Comparison of ENCODE assay signal across 15 cellular contexts in genomic region chr19:789473-790052, GRCh38. TPM values are rescaled to one million over a fixed set of nuclear protein-coding genes. Genes with fewer than 3 reads are reported as not detected.
DNase-seq lines count a peak whose midpoint lies in the region; ATAC-seq, FAIRE-seq and TF ChIP-seq lines count a peak whose summit lies in the region.
"Had no signal": no experiment of that assay in that cellular context is flagged by ENCODE, and none has a peak within 500 bp of the region (broad histone marks: within the 10 kb centered on the region; RNA-seq: fewer than 3 reads in every experiment).

No MANE protein-coding gene starts in this region.

- H2AK5ac ChIP-seq in trophoblast cell (ENCODE audit: low read length), result no peak overlapping the region

- H3K14ac ChIP-seq in trophoblast cell (ENCODE audit: low read length), result peak overlapping the region; percentile 13

- H2BK5ac ChIP-seq in trophoblast cell (ENCODE audit: low read depth, low read length, poor library complexity), result peak overlapping the region; percentile 88

- H3K79me2 ChIP-seq in GM23338 (replicated peaks; ENCODE audit: insufficient read depth) (peaks cover 9% of the 10 kb centered on the region), astrocyte (ENCODE audit: insufficient read depth, low read length) (no peaks in the 10 kb centered on the region), hepatocyte (peaks cover 5% of the 10 kb centered on the region), trophoblast cell (ENCODE audit: control insufficient read depth, insufficient read depth, low read length, poor library complexity) (no peaks in the 10 kb centered on the region)

- H3K4me1 ChIP-seq in GM23338 (ENCODE audit: insufficient read depth) (peaks cover 42% of the 10 kb centered on the region), astrocyte (ENCODE audit: insufficient read depth, low read length) (no peaks in the 10 kb centered on the region), hepatocyte (ENCODE audit: insufficient read depth) (peaks cover 16% of the 10 kb centered on the region), trophoblast cell (ENCODE audit: control insufficient read depth in 1 of 2, insufficient read depth in 2 of 2, low read length in 2 of 2) (peaks cover 19 to 21% of the 10 kb centered on the region in 2 experiments)

- H3K9me3 ChIP-seq in astrocyte (ENCODE audit: insufficient read depth, low read depth, low read length) (no peaks in the 10 kb centered on the region), hepatocyte (ENCODE audit: low read depth) (no peaks in the 10 kb centered on the region), trophoblast cell (ENCODE audit: insufficient read depth, low read depth, low read length) (no peaks in the 10 kb centered on the region)

- H4K8ac ChIP-seq in trophoblast cell (ENCODE audit: low read depth, low read length), result peak overlapping the region; percentile 46

- WGBS in hepatocyte (ENCODE audit: low lambda C conversion rate, missing lambda C conversion rate), result 50% methylated on average over 21 of the region's 21 CpGs
- WGBS in trophoblast cell (ENCODE audit: extremely low coverage, insufficient coverage, insufficient read length), result no CpG with 5 or more reads among the region's 21 CpGs

- peaks cover 22% of the 10 kb centered on the region for H3K79me1 ChIP-seq in trophoblast cell (ENCODE audit: low read length)

- no peak overlapping the region for H3K23ac ChIP-seq in trophoblast cell (ENCODE audit: low read length)

- TF ChIP-seq CTCF in GM23338 (conservative IDR thresholded peaks at IDR 0.05; ENCODE audit: low read depth in 2 of 2), result no peak
- TF ChIP-seq CTCF in astrocyte (IDR thresholded peaks at IDR 0.05; ENCODE audit: insufficient read depth, low read depth, low read length), result no peak
- no peak for TF ChIP-seq CTCF in hepatocyte (IDR thresholded peaks at IDR 0.05; ENCODE audit: poor library complexity)

- H3K27me3 Mint-ChIP-seq in GM23338 (ENCODE audit: insufficient read depth, low read depth, poor library complexity), result peaks cover 7% of the 10 kb centered on the region
- H3K27me3 Mint-ChIP-seq in astrocyte (ENCODE audit: low read depth, unreplicated experiment), result no peaks in the 10 kb centered on the region

- no peak for FAIRE-seq in astrocyte (lab: Jason Lieb, UNC)

- H3K27ac ChIP-seq in GM23338 (ENCODE audit: low read depth) (peak overlapping the region; percentile 91), astrocyte (ENCODE audit: low read depth, low read length) (no peak overlapping the region), hepatocyte (peak overlapping the region; percentile 69), trophoblast cell (ENCODE audit: low read depth, low read length) (peak overlapping the region; percentile 92)

- H3K36me3 ChIP-seq in GM23338 (ENCODE audit: insufficient read depth) (no peaks in the 10 kb centered on the region), astrocyte (ENCODE audit: insufficient read depth, low read length) (no peaks in the 10 kb centered on the region), hepatocyte (replicated peaks; ENCODE audit: insufficient read depth, low read depth) (no peaks in the 10 kb centered on the region), trophoblast cell (ENCODE audit: control insufficient read depth in 1 of 2, insufficient read depth in 2 of 2, low read length in 2 of 2) (no peaks in the 10 kb centered on the region)

- H3K4me2 ChIP-seq in GM23338 (peak overlapping the region; percentile 64), astrocyte (ENCODE audit: low read length) (peak overlapping the region; percentile 22), hepatocyte (peak overlapping the region; percentile 46), trophoblast cell (ENCODE audit: low read length) (peak overlapping the region; percentile 40)

- H3F3A ChIP-seq in GM23338 (replicated peaks; ENCODE audit: low read depth), result peaks cover 20% of the 10 kb centered on the region

- H3K27me3 ChIP-seq in GM23338 (ENCODE audit: insufficient read depth), result no peaks in the 10 kb centered on the region
- H3K27me3 ChIP-seq in astrocyte (ENCODE audit: insufficient read depth, low read length), result no peaks in the 10 kb centered on the region
- no peaks in the 10 kb centered on the region for H3K27me3 ChIP-seq in hepatocyte
- no peaks in the 10 kb centered on the region for H3K27me3 ChIP-seq in trophoblast cell (ENCODE audit: insufficient read depth, low read length)

- H2AFZ ChIP-seq in GM23338 (no peak overlapping the region), astrocyte (ENCODE audit: low read depth, low read length) (peak overlapping the region; percentile 41), hepatocyte (peak overlapping the region; percentile 64), trophoblast cell (ENCODE audit: insufficient read depth, low read length, poor library complexity) (peak overlapping the region; percentile 47)

- peak; percentile 82 for DNase-seq in GM23338 (ENCODE audit: low spot score)
- no peak for DNase-seq in astrocyte (ENCODE audit: low read depth)
- no peak for DNase-seq in hepatocyte (ENCODE audit: low spot score)
- no peak for DNase-seq in trophoblast cell
- no peak for DNase-seq in SHP77 treated with DMSO at 0.1 percent for 48 hours (lab: John Stamatoyannopoulos, UW)
- DNase-seq in NCI-H1417 treated with DMSO at 0.1 percent for 48 hours (lab: John Stamatoyannopoulos, UW), result no peak
- DNase-seq in NCI-H774 (lab: John Stamatoyannopoulos, UW), result no peak
- DNase-seq: CD8-positive, alpha-beta T cell; central memory CD4-positive, alpha-beta T cell; head of caudate nucleus; NCI-H1694; RPMI8226; stimulated activated CD8-positive, alpha-beta memory T cell treated with anti-CD3 and anti-CD28 coated beads, Interleukin-4, amount 100 ng/mL, for 48 hours had no signal

- 0 out of 2 replicates have a peak overlapping the region, but pooled peaks have one; percentile 27 for H3K4me3 ChIP-seq in GM23338
- no peak overlapping the region for H3K4me3 ChIP-seq in astrocyte (ENCODE audit: insufficient read depth, low read depth, low read length)
- no peak overlapping the region for H3K4me3 ChIP-seq in hepatocyte
- H3K4me3 ChIP-seq in trophoblast cell (ENCODE audit: low read depth, low read length), result no peak overlapping the region

- H3K9me3 Mint-ChIP-seq in GM23338 (no peaks in the 10 kb centered on the region), astrocyte (ENCODE audit: unreplicated experiment) (no peaks in the 10 kb centered on the region)
- H3K9me3 Mint-ChIP-seq: CD8-positive, alpha-beta T cell had no signal

- H4K12ac ChIP-seq in trophoblast cell (ENCODE audit: low read depth, low read length), result no peak overlapping the region

- H3K9ac ChIP-seq in astrocyte (ENCODE audit: low read length) (no peak overlapping the region), trophoblast cell (ENCODE audit: low read length) (no peak overlapping the region)

- H3K36me3 Mint-ChIP-seq in GM23338 (ENCODE audit: low read depth) (no peaks in the 10 kb centered on the region; the same call in 2 of the 3 replicates), astrocyte (ENCODE audit: low read depth, unreplicated experiment) (no peaks in the 10 kb centered on the region)
- H3K36me3 Mint-ChIP-seq: CD8-positive, alpha-beta T cell had no signal

- peak overlapping the region; percentile 89 for H2BK12ac ChIP-seq in trophoblast cell (ENCODE audit: low read length)

- no peak overlapping the region for H3K18ac ChIP-seq in trophoblast cell (ENCODE audit: low read length)

- ATAC-seq in GM23338, result peak; percentile 72
- no peak for ATAC-seq in GM21367 (IDR thresholded peaks at IDR 0.05; ENCODE audit: unreplicated experiment)
- ATAC-seq: CD8-positive, alpha-beta T cell had no signal

- peak overlapping the region; percentile 87 for H2BK120ac ChIP-seq in trophoblast cell (ENCODE audit: insufficient read depth, low read length, poor library complexity)

- peak overlapping the region; percentile 95 for H4K91ac ChIP-seq in trophoblast cell (ENCODE audit: low read depth, low read length)

- H4K20me1 ChIP-seq in GM23338 (replicated peaks; ENCODE audit: insufficient read depth) (no peaks in the 10 kb centered on the region), astrocyte (ENCODE audit: insufficient read depth, low read length) (no peaks in the 10 kb centered on the region), hepatocyte (ENCODE audit: insufficient read depth, poor library complexity, severe bottlenecking) (no peaks in the 10 kb centered on the region)

- peaks cover 30% of the 10 kb centered on the region for H3K4me1 Mint-ChIP-seq in GM23338
- peaks cover 10% of the 10 kb centered on the region for H3K4me1 Mint-ChIP-seq in astrocyte (ENCODE audit: low read depth, unreplicated experiment)

- peak overlapping the region; percentile 24 for H3K4ac ChIP-seq in trophoblast cell (ENCODE audit: low read depth, low read length)

- peak overlapping the region; percentile 33 for H3K4me3 Mint-ChIP-seq in GM23338
- H3K4me3 Mint-ChIP-seq in astrocyte (ENCODE audit: unreplicated experiment), result no peak overlapping the region
- H3K4me3 Mint-ChIP-seq: CD8-positive, alpha-beta T cell had no signal

- H3K9me2 ChIP-seq in GM23338 (ENCODE audit: insufficient read depth) (no peaks in the 10 kb centered on the region), hepatocyte (replicated peaks; ENCODE audit: insufficient read depth) (no peaks in the 10 kb centered on the region)

- H3K27ac Mint-ChIP-seq in GM23338 (peak overlapping the region; percentile 88), astrocyte (ENCODE audit: unreplicated experiment) (peak overlapping the region; percentile 12)
- H3K27ac Mint-ChIP-seq: CD8-positive, alpha-beta T cell had no signal

RNA-seq across cellular contexts. Expression of gene PTBP1, which starts 7.7 kb away (rescaled TPM):
- total RNA-seq in GM23338 (2014; rRNA removed; shearing (Covaris generic)), result 539 and 552 TPM in 2 replicates
- polyA plus RNA-seq in GM23338 (2016; fragmentation: Nextera tagmentation; extraction: Ambion mirVana) (632 and 705 TPM in 2 replicates), hepatocyte (204 and 219 TPM in 2 replicates)
- total RNA-seq in astrocyte (366 and 386 TPM in 2 replicates), hepatocyte (144 and 178 TPM in 2 replicates)
- polyA plus RNA-seq in trophoblast cell (2013), result 654 and 679 TPM in 2 replicates

RNA-seq across cellular contexts. Expression of gene PLPPR3, which starts 32.2 kb away (rescaled TPM):
- 74.7 and 81.1 TPM in 2 replicates for total RNA-seq in GM23338 (2014; rRNA removed; shearing (Covaris generic))
- polyA plus RNA-seq in GM23338 (2016; fragmentation: Nextera tagmentation; extraction: Ambion mirVana) (13.6 and 14.8 TPM in 2 replicates), hepatocyte (11.4 and 11.7 TPM in 2 replicates)
- total RNA-seq in astrocyte (29.2 and 36.5 TPM in 2 replicates), hepatocyte (7.6 and 11.1 TPM in 2 replicates)
- 21.2 and 21.4 TPM in 2 replicates for polyA plus RNA-seq in trophoblast cell (2013)
- total RNA-seq: CD8-positive, alpha-beta T cell had no signal

RNA-seq across cellular contexts. Expression of gene AZU1, which starts 38.1 kb away (rescaled TPM):
- 0.50 and 1.4 TPM in 2 replicates for total RNA-seq in GM23338 (2014; rRNA removed; shearing (Covaris generic))
- 0.30 and 0.78 TPM in 2 replicates for polyA plus RNA-seq in GM23338 (2016; fragmentation: Nextera tagmentation; extraction: Ambion mirVana)
- total RNA-seq in astrocyte, result 1.00 and 1.4 TPM in 2 replicates
- total RNA-seq in hepatocyte, result not detected in 2 replicates
- polyA plus RNA-seq in hepatocyte, result 0.94 TPM in 1 of 2 replicates, not detected in the other
- 0.38 and 0.39 TPM in 2 replicates for polyA plus RNA-seq in trophoblast cell (2013)
- total RNA-seq: renal cortical epithelial cell had no signal

RNA-seq across cellular contexts. Expression of gene MISP, which starts 38.7 kb away (rescaled TPM):
- total RNA-seq in GM23338 (2014; rRNA removed; shearing (Covaris generic)), result 0.23 and 0.28 TPM in 2 replicates
- polyA plus RNA-seq in GM23338 (2016; fragmentation: Nextera tagmentation; extraction: Ambion mirVana) (0.27 and 0.40 TPM in 2 replicates), hepatocyte (38.4 and 50.9 TPM in 2 replicates)
- total RNA-seq in astrocyte (0.36 and 0.43 TPM in 2 replicates), hepatocyte (35.7 and 43.7 TPM in 2 replicates)
- polyA plus RNA-seq in trophoblast cell (2013), result 0.15 and 0.19 TPM in 2 replicates
- total RNA-seq: CD8-positive, alpha-beta T cell had no signal

RNA-seq across cellular contexts. Expression of gene PRTN3, which starts 51.2 kb away (rescaled TPM):
- total RNA-seq in GM23338 (2014; rRNA removed; shearing (Covaris generic)), result 0.21 and 2.4 TPM in 2 replicates
- polyA plus RNA-seq in GM23338 (2016; fragmentation: Nextera tagmentation; extraction: Ambion mirVana) (0.68 and 0.87 TPM in 2 replicates), hepatocyte (not detected in 2 replicates)
- total RNA-seq in astrocyte (not detected in 2 replicates), hepatocyte (not detected in 2 replicates)
- not detected in 2 replicates for polyA plus RNA-seq in trophoblast cell (2013)
- total RNA-seq: CD8-positive, alpha-beta T cell; renal cortical epithelial cell had no signal
